In the genomic region with DNA sequence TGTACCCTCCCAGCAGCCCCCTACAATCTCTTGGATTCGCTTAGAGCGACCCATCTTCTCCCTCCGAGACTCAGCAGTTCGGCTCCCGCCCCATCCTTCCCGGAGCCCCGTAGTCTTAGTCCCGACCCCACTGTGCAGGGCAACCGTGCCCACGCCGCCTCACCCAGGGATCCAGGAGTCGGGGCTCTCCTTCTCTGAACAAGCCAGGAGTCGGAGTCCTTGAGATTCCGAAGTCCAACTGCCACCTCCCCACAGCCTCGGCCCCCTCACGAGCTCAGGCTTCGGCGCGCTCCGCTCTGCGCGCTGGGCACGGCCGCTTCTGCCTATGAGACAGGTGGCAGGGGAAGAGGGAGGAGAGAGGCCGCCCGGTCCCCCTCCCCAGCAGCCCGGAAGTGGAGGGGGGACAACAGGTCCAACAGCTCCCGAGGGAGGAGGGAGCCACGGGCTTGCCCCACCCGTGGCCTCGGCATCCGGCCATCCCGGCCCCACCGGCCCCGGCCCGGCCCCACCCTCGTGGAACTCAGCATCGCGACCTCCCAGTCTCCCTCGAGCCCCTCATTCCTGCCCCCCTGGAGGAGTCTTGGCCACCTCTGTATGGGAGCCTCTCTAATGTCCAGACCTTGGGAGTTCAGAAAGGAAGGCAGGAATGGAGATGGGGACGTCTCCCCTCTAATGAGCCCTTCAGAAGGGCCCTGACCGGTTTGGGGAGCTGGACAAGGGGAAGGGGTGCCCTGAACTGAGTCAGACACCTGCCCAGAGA, we compare ENCODE assay signal across 8 cellular contexts. TPM values are rescaled to one million over a fixed set of nuclear protein-coding genes. Genes with fewer than 3 reads are reported as not detected.
DNase-seq lines count a peak whose midpoint lies in the region; ATAC-seq and TF ChIP-seq lines count a peak whose summit lies in the region.

A gene (minus strand): TSS at position 321 of the 760 bp plus-strand sequence. CDS start 628 bp downstream, outside the sequence.

- no peaks in the 10 kb centered on the region for H3K27me3 ChIP-seq in gastroesophageal sphincter
- H3K27me3 ChIP-seq in ovary, result no peaks in the 10 kb centered on the region

- DNase-seq in HEK293T (ENCODE audit: extremely low spot score) (peak; percentile 29), NCI-H2196 (lab: John Stamatoyannopoulos, UW; ENCODE audit: unreplicated experiment) (peak; percentile 56), activated T-helper 1 cell treated with Interleukin-2 at 50 U/mL for 16 hours (ENCODE audit: low read depth) (peak; percentile 41), ovary (peak; percentile 58 to 66 (median 59)), GM03348 (ENCODE audit: low spot score) (no peak), NCI-H1694 (lab: John Stamatoyannopoulos, UW) (no peak)

- ATAC-seq in gastroesophageal sphincter, result peak; percentile 60

- TF ChIP-seq POLR2A in gastroesophageal sphincter (IDR thresholded peaks at IDR 0.05) (no peak), ovary (IDR thresholded peaks at IDR 0.05) (no peak)

- H3K27ac ChIP-seq in gastroesophageal sphincter (peak within 1 kb of the TSS; percentile 85 to 95 (median 92)), ovary (peak within 1 kb of the TSS; percentile 61 to 83)

- H3K36me3 ChIP-seq in gastroesophageal sphincter, result peaks cover 0 to 34% of the 10 kb centered on the region in 2 donors
- no peaks in the 10 kb centered on the region for H3K36me3 ChIP-seq in ovary

- H3K4me3 ChIP-seq in GM12875 (ENCODE audit: low read depth, low read length), result peak within 1 kb of the TSS; percentile 73
- peak within 1 kb of the TSS; percentile 65 to 80 for H3K4me3 ChIP-seq in gastroesophageal sphincter
- H3K4me3 ChIP-seq in ovary, result peak within 1 kb of the TSS; percentile 80

- intact Hi-C loops in ovary (cut with DNase I), result loop anchor here in 1 of 4 donors (5.0 kb wide), 1 partner anchor 42 kb away; no protein-coding TSS in a partner anchor

- H3K9me3 ChIP-seq in gastroesophageal sphincter (no peaks in the 10 kb centered on the region), ovary (no peaks in the 10 kb centered on the region)

- TF ChIP-seq CTCF in GM12875 (IDR thresholded peaks at IDR 0.05; ENCODE audit: borderline replicate concordance, insufficient read depth, low read depth, low read length) (no peak), gastroesophageal sphincter (IDR thresholded peaks at IDR 0.05) (no peak), ovary (IDR thresholded peaks at IDR 0.05) (no peak)

- 1% methylated on average over 8 of the region's 42 CpGs; no CpG with 5 or more reads in 1 of the 2 donors for WGBS in gastroesophageal sphincter (ENCODE audit: low coverage in 1 of 2), 2 donors
- 1 to 6% (median 3%) methylated on average over 20 to 42 of the region's 42 CpGs for WGBS in ovary, 3 donors

- POLR2A ChIA-PET in HEK293T (lab: Yijun Ruan, JAX), result interaction anchor here (0.6 to 2.0 kb wide), 8 partner anchors 9 to 251 kb away, joined by 3 to 11 read pairs (median 4); a partner anchor contains a TSS

- CTCF ChIA-PET in HEK293T (lab: Yijun Ruan, JAX), result interaction anchor here (0.9 to 2.4 kb wide), 4 partner anchors 9 to 58 kb away, joined by 3 to 10 read pairs (median 3); no protein-coding TSS in a partner anchor

- peaks cover 0 to 33% (median 7%) of the 10 kb centered on the region in 3 donors for H3K4me1 ChIP-seq in gastroesophageal sphincter
- H3K4me1 ChIP-seq in ovary (ENCODE audit: insufficient read depth), result peaks cover 2% of the 10 kb centered on the region

- TF ChIP-seq EP300 in gastroesophageal sphincter (IDR thresholded peaks at IDR 0.05), result no peak
- no peak for TF ChIP-seq EP300 in ovary (IDR thresholded peaks at IDR 0.05)

TF ChIP-seq in HEK293T, 16 proteins besides CTCF, POLR2A, EP300 and RAD21:
- TF ChIP-seq BHLHE40 (IDR thresholded peaks at IDR 0.05; ENCODE audit: borderline replicate concordance) (no peak), SP1 (IDR thresholded peaks at IDR 0.05) (no peak)

RNA-seq across cellular contexts. Expression of the gene that starts here (rescaled TPM):
- total RNA-seq in gastroesophageal sphincter (10 to 100 TPM in 3 of 4 donors, 1 to 10 TPM in 1; 8.8 to 38.1 (median 14.9) TPM), ovary (10 to 100 TPM; 14.5 to 29.7 (median 21.8) TPM)
- 10 to 100 TPM in 1 of 2 donors, 1 to 10 TPM in 1; 1.4 to 14.7 TPM for polyA plus RNA-seq in ovary

Comparison
In these comparisons a context has a peak if more than half of its experiments do, and no peak if none do; other contexts are left out.
1. DNase-seq: peak in HEK293T (single experiment), NCI-H2196 (single experiment), activated T-helper 1 cell treated with Interleukin-2 at 50 U/mL for 16 hours (single experiment) and ovary (5 of 5); none in GM03348 (single experiment) and NCI-H1694 (single experiment).
2. Peak in every context shown above with its lines, with median percentiles within 50 percentile points of each other: H3K4me3 ChIP-seq.